Comparison of ENCODE assay signal across 13 cellular contexts in the genomic region with DNA sequence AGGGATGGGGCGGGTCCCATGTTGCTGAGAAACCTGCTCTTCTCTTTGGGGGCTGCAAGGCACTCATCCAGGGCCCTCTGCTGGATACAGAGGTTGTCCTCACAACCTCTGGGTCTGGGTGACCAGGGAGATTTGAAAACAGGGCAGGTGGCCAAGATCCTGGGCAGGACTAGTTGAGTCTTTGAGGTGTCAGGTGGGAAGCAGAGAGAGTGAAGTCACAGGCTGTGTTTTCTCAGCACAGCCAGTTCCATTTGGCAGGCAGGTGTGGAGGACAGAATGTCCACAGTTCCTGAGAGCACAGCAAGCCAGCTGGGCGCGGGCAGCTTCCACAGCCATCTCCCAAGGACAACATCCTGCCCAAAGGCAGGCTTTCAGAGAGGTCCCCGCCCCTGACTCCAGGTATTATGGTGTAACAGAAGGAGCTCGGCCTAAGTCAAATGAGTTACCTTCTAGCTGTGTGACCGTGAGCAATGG.
DNase-seq lines count a peak whose midpoint lies in the region; ATAC-seq and TF ChIP-seq lines count a peak whose summit lies in the region.
"Had no signal": no experiment of that assay in that cellular context is flagged by ENCODE, and none has a peak within 500 bp of the region (broad histone marks: within the 10 kb centered on the region; RNA-seq: fewer than 3 reads in every experiment).

No MANE protein-coding gene starts in this region.

- TF ChIP-seq CTCF in body of pancreas (IDR thresholded peaks at IDR 0.05) (peak in 4 of 7 experiments; percentile 60 to 67 (median 64)), tibial nerve (IDR thresholded peaks at IDR 0.05) (no peak)

- intact Hi-C loops in body of pancreas (cut with DNase I) (no loop called here), left colon (cut with DNase I, micrococcal nuclease) (no loop called here)

- H3K4me3 ChIP-seq in body of pancreas (no peak overlapping the region), tibial nerve (no peak overlapping the region)

- TF ChIP-seq POLR2A in body of pancreas (IDR thresholded peaks at IDR 0.05): peak; percentile 49 to 81 (median 76)
- TF ChIP-seq POLR2A in tibial nerve (IDR thresholded peaks at IDR 0.05): no peak

- H3K4me1 ChIP-seq in body of pancreas: peaks cover 73% of the 10 kb centered on the region
- H3K4me1 ChIP-seq in tibial nerve: no peaks in the 10 kb centered on the region

- H3K27ac ChIP-seq in body of pancreas: peak overlapping the region; percentile 82 to 88 (median 86)
- no peak overlapping the region for H3K27ac ChIP-seq in tibial nerve
- H3K27ac ChIP-seq in caudate nucleus (ENCODE audit: low read depth, low read length): no peak overlapping the region

- ATAC-seq in body of pancreas: peak; percentile 94
- ATAC-seq in left colon: peak; percentile 86

- H3K9me3 ChIP-seq in body of pancreas: no peaks in the 10 kb centered on the region
- H3K9me3 ChIP-seq in tibial nerve: peaks cover 0 to 5% (median 0%) of the 10 kb centered on the region in 4 donors

- no peaks in the 10 kb centered on the region for H3K27me3 ChIP-seq in body of pancreas
- no peaks in the 10 kb centered on the region for H3K27me3 ChIP-seq in tibial nerve

- DNase-seq in NCI-H1092 treated with DMSO at 0.1 percent for 48 hours (lab: John Stamatoyannopoulos, UW): peak; percentile 7
- DNase-seq in body of pancreas: peak; percentile 98 to 99 (median 99)
- peak; percentile 61 to 84 for DNase-seq in left colon
- peak; percentile 26 to 28 for DNase-seq in tibial nerve (ENCODE audit: low spot score in 2 of 2)
- DNase-seq in cerebellum (ENCODE audit: low spot score): no peak
- DNase-seq in caudate nucleus (lab: John Stamatoyannopoulos, UW): no peak
- no peak for DNase-seq in inferior parietal cortex (ENCODE audit: extremely low spot score)
- DNase-seq: CD4-positive, alpha-beta memory T cell; MV-4-11; NCI-H510A; RPMI8226; stimulated activated CD4-positive, alpha-beta T cell treated with anti-CD3 and anti-CD28 coated beads, Interleukin-4, amount 100 ng/mL, for 1 hour; T1000 had no signal

- H3K36me3 ChIP-seq in body of pancreas (replicated peaks in 1 of 2; ENCODE audit: insufficient read depth in 1 of 2, low read depth in 2 of 2): no peaks in the 10 kb centered on the region
- no peaks in the 10 kb centered on the region for H3K36me3 ChIP-seq in tibial nerve

- peak in 1 of 2 donors; percentile 47 for TF ChIP-seq EP300 in tibial nerve (IDR thresholded peaks at IDR 0.05)

- WGBS in body of pancreas, 2 donors: 19 to 22% methylated on average over 5 to 6 of the region's 6 CpGs
- WGBS in tibial nerve, 2 donors: 62 to 86% methylated on average over 6 of the region's 6 CpGs

Comparison
In these comparisons a context has a peak if more than half of its experiments do, and no peak if none do; other contexts are left out.
1. DNase-seq: peak in NCI-H1092 treated with DMSO at 0.1 percent for 48 hours (single experiment), body of pancreas (4 of 4), left colon (2 of 2) and tibial nerve (2 of 2); none in cerebellum (single experiment), caudate nucleus (0 of 61) and inferior parietal cortex (single experiment).
2. H3K27ac ChIP-seq: peak in body of pancreas (4 of 4); none in tibial nerve (0 of 4) and caudate nucleus (single experiment).
3. CTCF ChIP-seq: peak in body of pancreas (4 of 7); none in tibial nerve (0 of 5).
4. POLR2A ChIP-seq: peak in body of pancreas (3 of 3); none in tibial nerve (0 of 2).